In genomic region chr1:174953170-174953569, GRCh38 we compare ENCODE assay signal across 11 cellular contexts. TPM values are rescaled to one million over a fixed set of nuclear protein-coding genes. Genes with fewer than 3 reads are reported as not detected.
A peak's percentile ranks its signal among the peaks of the same experiment; 100 is the strongest.
DNase-seq lines count a peak whose midpoint lies in the region; ATAC-seq, FAIRE-seq and TF ChIP-seq lines count a peak whose summit lies in the region.
"Had no signal": no experiment of that assay in that cellular context is flagged by ENCODE, and none has a peak within 500 bp of the region (broad histone marks: within the 10 kb centered on the region; RNA-seq: fewer than 3 reads in every experiment).

No MANE protein-coding gene starts in this region.

- peak overlapping the region; percentile 19; the same call in 1 of the 2 replicates for H2AFZ ChIP-seq in GM12878 (ENCODE audit: control insufficient read depth, low read depth, low read length)

- H3K9ac ChIP-seq in GM12878 (ENCODE audit: control insufficient read depth, insufficient read depth, low read length), result no peak overlapping the region

- no peaks in the 10 kb centered on the region for H3K36me3 ChIP-seq in GM12878 (ENCODE audit: control insufficient read depth in 2 of 2, insufficient read depth in 2 of 2, low read length in 1 of 2)

- no peaks in the 10 kb centered on the region for H3K79me2 ChIP-seq in GM12878 (ENCODE audit: control insufficient read depth, insufficient read depth, low read length)

- RAD21 ChIA-PET in GM12878 (lab: Charles Lee; ENCODE audit: unreplicated experiment), result interaction anchor here (0.6 to 5.0 kb wide), 17 partner anchors 10 to 154 kb away, joined by 3 to 59 read pairs (median 9); partner anchors contain the start of gene CACYBP

- peak overlapping the region; percentile 59; the same call in 1 of the 2 replicates for H3K4me3 ChIP-seq in GM12878
- no peak overlapping the region for H3K4me3 ChIP-seq in coronary artery

- DNase-seq in CD14-positive monocyte (ENCODE audit: low spot score) (no peak), GM12878 (ENCODE audit: low read depth, low spot score) (no peak), coronary artery (ENCODE audit: low spot score) (no peak), NCI-H1048 (lab: John Stamatoyannopoulos, UW) (no peak), NCI-H128 (lab: John Stamatoyannopoulos, UW; ENCODE audit: unreplicated experiment) (no peak)
- DNase-seq in activated CD8-positive, alpha-beta memory T cell treated with anti-CD3 and anti-CD28 coated beads, Interleukin-2, amount 50 U/mL, for 4 hours, result no peak
- DNase-seq: hippocampal formation; SHP77 treated with DMSO at 0.1 percent for 48 hours; stimulated activated naive CD8-positive, alpha-beta T cell treated with anti-CD3 and anti-CD28 coated beads, Interleukin-15, amount 100 ng/mL, for 72 hours had no signal

- H3K9me3 Mint-ChIP-seq in CD14-positive monocyte, result peaks cover 0 to 3% (median 0%) of the 10 kb centered on the region in 7 donors
- H3K9me3 Mint-ChIP-seq: stimulated activated naive CD8-positive, alpha-beta T cell treated with anti-CD3 and anti-CD28 coated beads, Interleukin-15, amount 100 ng/mL, for 72 hours had no signal

- peaks cover 3 to 4% of the 10 kb centered on the region in 2 donors for H3K36me3 Mint-ChIP-seq in CD14-positive monocyte

- no peak for TF ChIP-seq RAD21 in GM12878 (IDR thresholded peaks at IDR 0.05; ENCODE audit: insufficient read depth, low read depth, low read length)

- peaks cover 33% of the 10 kb centered on the region for H3K4me1 Mint-ChIP-seq in CD14-positive monocyte

- in situ Hi-C loops in GM12878 (cut with MboI), result no loop called here

- no TSS peak for BruUV-seq in GM12878 (replicated peaks; lab: Mats Ljungman, UMichigan)

- peak; percentile 56 for FAIRE-seq in GM12878 (lab: Jason Lieb, UNC)

- no peak for TF ChIP-seq EP300 in GM12878 (IDR thresholded peaks at IDR 0.05; ENCODE audit: borderline replicate concordance in 1 of 2, control insufficient read depth in 1 of 2, low read depth in 2 of 2, low read length in 2 of 2)

- H3K4me2 ChIP-seq in GM12878 (ENCODE audit: control insufficient read depth, insufficient read depth), result peak overlapping the region; percentile 78

- POLR2A ChIA-PET in GM12878 (lab: Charles Lee), result interaction anchor here (0.6 to 3.5 kb wide), 9 partner anchors 9 to 79 kb away, joined by 3 to 74 read pairs (median 5); partner anchors contain the start of gene CACYBP

- ATAC-seq in GM19395 (IDR thresholded peaks at IDR 0.05; ENCODE audit: unreplicated experiment) (peak; percentile 51), HG03066 (IDR thresholded peaks at IDR 0.05; ENCODE audit: low read depth, unreplicated experiment) (peak; percentile 39), GM12878 (peak; percentile 75)
- ATAC-seq: stimulated activated naive CD8-positive, alpha-beta T cell treated with anti-CD3 and anti-CD28 coated beads, Interleukin-15, amount 100 ng/mL, for 72 hours had no signal

- TF ChIP-seq CTCF in CD14-positive monocyte (IDR thresholded peaks at IDR 0.05), result no peak
- TF ChIP-seq CTCF in GM12878 (IDR thresholded peaks at IDR 0.05 in 2 of 3, conservative IDR thresholded peaks at IDR 0.05 in 1 of 3; ENCODE audit: control insufficient read depth in 2 of 3, extremely low read depth in 1 of 3, insufficient read depth in 1 of 3, low read depth in 3 of 3, low read length in 3 of 3), result no peak
- TF ChIP-seq CTCF in coronary artery (IDR thresholded peaks at IDR 0.05), result no peak

- H3K27me3 Mint-ChIP-seq in CD14-positive monocyte (ENCODE audit: low read depth in 3 of 3), result no peaks in the 10 kb centered on the region
- H3K27me3 Mint-ChIP-seq: stimulated activated naive CD8-positive, alpha-beta T cell treated with anti-CD3 and anti-CD28 coated beads, Interleukin-15, amount 100 ng/mL, for 72 hours had no signal

- intact Hi-C loops in CD14-positive monocyte (cut with micrococcal nuclease) (no loop called here), GM12878 (cut with micrococcal nuclease; ENCODE audit: unreplicated experiment) (no loop called here)

- H3K9me3 ChIP-seq in GM12878 (replicated peaks; ENCODE audit: control insufficient read depth, insufficient read depth, low read length), result no peaks in the 10 kb centered on the region

- H3K27ac Mint-ChIP-seq in CD14-positive monocyte, result peak overlapping the region in 5 of 7 donors; percentile 55 to 90 (median 70)
- H3K27ac Mint-ChIP-seq: stimulated activated naive CD8-positive, alpha-beta T cell treated with anti-CD3 and anti-CD28 coated beads, Interleukin-15, amount 100 ng/mL, for 72 hours had no signal

- SMC1A ChIA-PET in GM12878 (lab: Charles Lee; ENCODE audit: uncharacterized antibody, unreplicated experiment), result interaction anchor here (0.5 to 3.5 kb wide), 20 partner anchors 9 to 464 kb away, joined by 3 to 81 read pairs (median 10); partner anchors contain the start of gene CACYBP

- H3K4me1 ChIP-seq in GM12878 (ENCODE audit: control insufficient read depth, insufficient read depth, low read length), result peaks cover 25% of the 10 kb centered on the region

- no peaks in the 10 kb centered on the region for H4K20me1 ChIP-seq in GM12878 (ENCODE audit: control insufficient read depth, insufficient read depth)

- no peaks in the 10 kb centered on the region for H3K27me3 ChIP-seq in GM12878 (replicated peaks in 1 of 2; ENCODE audit: control insufficient read depth in 2 of 2, insufficient read depth in 2 of 2, low read length in 1 of 2)

- peak overlapping the region; percentile 48 for H3K27ac ChIP-seq in GM12878 (ENCODE audit: control insufficient read depth, insufficient read depth)
- H3K27ac ChIP-seq in coronary artery, result no peak overlapping the region

- no peak for TF ChIP-seq POLR2A in GM12878 (IDR thresholded peaks at IDR 0.05; ENCODE audit: low read depth, low read length)

- peak overlapping the region in 1 of 2 donors; percentile 46 for H3K4me3 Mint-ChIP-seq in CD14-positive monocyte
- H3K4me3 Mint-ChIP-seq: stimulated activated naive CD8-positive, alpha-beta T cell treated with anti-CD3 and anti-CD28 coated beads, Interleukin-15, amount 100 ng/mL, for 72 hours had no signal

- 0% methylated on average over 3 of the region's 3 CpGs for WGBS in GM12878 (ENCODE audit: insufficient coverage, insufficient replicate concordance, low lambda C conversion rate, missing lambda C conversion rate)

- CTCF ChIA-PET in GM12878 (lab: Yijun Ruan, JAX), result interaction anchor here (0.8 to 2.3 kb wide), 12 partner anchors 11 to 138 kb away, joined by 3 to 16 read pairs (median 4); partner anchors contain the start of gene CACYBP

TF ChIP-seq in GM12878, 131 proteins besides CTCF, POLR2A, EP300 and RAD21:
- TF ChIP-seq JUNB (IDR thresholded peaks at IDR 0.05) (peak; percentile 55; the same call in 1 of the 2 replicates), SMARCA5 (IDR thresholded peaks at IDR 0.05) (peak; percentile 86; the same call in 1 of the 2 replicates), ZNF217 (IDR thresholded peaks at IDR 0.05) (no peak), NFIC (IDR thresholded peaks at IDR 0.05; ENCODE audit: low read depth, low read length) (0 out of 2 replicates have a peak, but pooled peaks have one; percentile 8)

RNA-seq across cellular contexts. Expression of gene CACYBP, which starts 46.6 kb away (rescaled TPM):
- polyA plus RNA-seq in CD14-positive monocyte (10 to 100 TPM; 74.8 to 86.9 TPM), GM12878 (2011; rRNA removed) (77.7 and 118 TPM in 2 replicates), GM12878 (2014; fragmentation: Illumina TruSeq; extraction: Trizol) (120 and 220 TPM in 2 replicates), GM12878 (2014; fragmentation: Nextera tagmentation; extraction: Ambion mirVana) (100 to 1,000 TPM; 189 to 199 TPM), GM12878 (2014; rRNA removed) (354 and 488 TPM in 2 replicates), GM12878 (2016; fragmentation: Nextera tagmentation; extraction: Ambion mirVana) (100 to 1,000 TPM; 431 to 439 TPM)
- 31.8 and 34.6 TPM in 2 replicates for total RNA-seq in GM12878 (2013; cell fraction: nucleolus; rRNA removed)
- total RNA-seq in GM12878 (2014; rRNA removed) (219 and 337 TPM in 2 replicates), GM12878 (2014; rRNA removed; fragmentation: Illumina TruSeq; extraction: Trizol) (191 and 217 TPM in 2 replicates), GM12878 (2021) (140 and 142 TPM in 2 replicates)
- polyA plus RNA-seq in GM12878 (2011; ENCODE audit: low read depth), result 50.2 TPM
- 54.1 and 73.7 TPM in 2 replicates for polyA plus RNA-seq in GM12878 (2011; cell fraction: cytosol; rRNA removed)
- 26.5 and 55.8 TPM in 2 replicates for polyA plus RNA-seq in GM12878 (2011; cell fraction: nucleus; rRNA removed)
- 93.7 and 110 TPM in 2 replicates for polyA plus RNA-seq in GM12878 (2012)
- polyA minus RNA-seq in GM12878 (2011; rRNA and poly(A)+ RNA removed), result 12.0 and 30.3 TPM in 2 replicates
- polyA minus RNA-seq in GM12878 (2011; cell fraction: cytosol; rRNA and poly(A)+ RNA removed), result 12.6 and 14.0 TPM in 2 replicates
- 21.4 and 31.9 TPM in 2 replicates for polyA minus RNA-seq in GM12878 (2011; cell fraction: nucleus; rRNA and poly(A)+ RNA removed)
